ENCODE assay signal across 1 cellular context in genomic region chr6:53320964-53321363, GRCh38.
TF ChIP-seq lines count a peak whose summit lies in the region.

No MANE protein-coding gene starts in this region.

TF ChIP-seq in IMR-90, 13 proteins besides CTCF, POLR2A, EP300 and RAD21 (continued from another document):
- TF ChIP-seq MXI1 (IDR thresholded peaks at IDR 0.05; ENCODE audit: borderline replicate concordance, low read depth, low read length), result no peak
TF ChIP-seq in IMR-90: peak in this region for 1.
